Comparison of ENCODE assay signal across 9 cellular contexts in genomic region chr1:47232187-47232874, GRCh38. TPM values are rescaled to one million over a fixed set of nuclear protein-coding genes. Genes with fewer than 3 reads are reported as not detected.
A peak's percentile ranks its signal among the peaks of the same experiment; 100 is the strongest.
DNase-seq lines count a peak whose midpoint lies in the region; ATAC-seq and TF ChIP-seq lines count a peak whose summit lies in the region.
"Had no signal": no experiment of that assay in that cellular context is flagged by ENCODE, and none has a peak within 500 bp of the region (broad histone marks: within the 10 kb centered on the region; RNA-seq: fewer than 3 reads in every experiment).

TSS of gene TAL1 (minus strand) at chr1:47232225. CDS start at chr1:47225888, 6,337 bp downstream.

- CTCF ChIA-PET in WTC11 (lab: Charles Lee): interaction anchor here (0.9 to 1.6 kb wide), 5 partner anchors 30 to 204 kb away, joined by 4 to 9 read pairs (median 5); no protein-coding TSS in a partner anchor

- H2BK12ac ChIP-seq in trophoblast cell (ENCODE audit: low read length): no peak within 1 kb of the TSS

- peaks cover 5 to 10% of the 10 kb centered on the region in 2 experiments for H3K4me1 ChIP-seq in trophoblast cell (ENCODE audit: control insufficient read depth in 1 of 2, insufficient read depth in 2 of 2, low read length in 2 of 2)

- no peak within 1 kb of the TSS for H3K27ac ChIP-seq in trophoblast cell (ENCODE audit: low read depth, low read length)

- H3K27me3 Mint-ChIP-seq in WTC11 (ENCODE audit: low read depth): peaks cover 100% of the 10 kb centered on the region

- no peak within 1 kb of the TSS for H4K12ac ChIP-seq in trophoblast cell (ENCODE audit: low read depth, low read length)

- no peaks in the 10 kb centered on the region for H3K79me1 ChIP-seq in trophoblast cell (ENCODE audit: low read length)

- intact Hi-C loops in left cardiac atrium (cut with DNase I): no loop called here

- no peak for TF ChIP-seq CTCF in WTC11 (IDR thresholded peaks at IDR 0.05)

- H3K9me3 ChIP-seq in trophoblast cell (ENCODE audit: insufficient read depth, low read depth, low read length): peaks cover 7% of the 10 kb centered on the region

- no peaks in the 10 kb centered on the region for H3K36me3 ChIP-seq in trophoblast cell (ENCODE audit: control insufficient read depth in 1 of 2, insufficient read depth in 2 of 2, low read length in 2 of 2)

- H3K23ac ChIP-seq in trophoblast cell (ENCODE audit: low read length): no peak within 1 kb of the TSS

- H3K4me3 Mint-ChIP-seq in WTC11: peak within 1 kb of the TSS; percentile 69

- H3K4me2 ChIP-seq in trophoblast cell (ENCODE audit: low read length): peak within 1 kb of the TSS; percentile 46

- no peak within 1 kb of the TSS for H4K8ac ChIP-seq in trophoblast cell (ENCODE audit: low read depth, low read length)

- DNase-seq in D341Med (ENCODE audit: low spot score) (peak; percentile 54), WTC11 (ENCODE audit: low spot score) (no peak), left cardiac atrium (peak; percentile 71), trophoblast cell (peak; percentile 5 to 53), A172 (ENCODE audit: low spot score) (no peak), NCI-H2081 (lab: John Stamatoyannopoulos, UW) (no peak), NCI-H1436 treated with DMSO at 0.1 percent for 48 hours (lab: John Stamatoyannopoulos, UW) (no peak)
- DNase-seq: NCI-H226 had no signal

- no peak within 1 kb of the TSS for H3K4ac ChIP-seq in trophoblast cell (ENCODE audit: low read depth, low read length)

- no peaks in the 10 kb centered on the region for H3K79me2 ChIP-seq in trophoblast cell (ENCODE audit: control insufficient read depth, insufficient read depth, low read length, poor library complexity)

- ATAC-seq in WTC11 (peak; percentile 11; the same call in 1 of the 2 replicates), left cardiac atrium (peak; percentile 29 to 72), HG02571 (IDR thresholded peaks at IDR 0.05; ENCODE audit: unreplicated experiment) (no peak)

- H3K36me3 Mint-ChIP-seq in WTC11: no peaks in the 10 kb centered on the region

- H4K91ac ChIP-seq in trophoblast cell (ENCODE audit: low read depth, low read length): no peak within 1 kb of the TSS

- H2AK5ac ChIP-seq in trophoblast cell (ENCODE audit: low read length): no peak within 1 kb of the TSS

- no peak within 1 kb of the TSS for H2AFZ ChIP-seq in trophoblast cell (ENCODE audit: insufficient read depth, low read length, poor library complexity)

- no peak within 1 kb of the TSS for H3K9ac ChIP-seq in trophoblast cell (ENCODE audit: low read length)

- H3K14ac ChIP-seq in trophoblast cell (ENCODE audit: low read length): no peak within 1 kb of the TSS

- H2BK120ac ChIP-seq in trophoblast cell (ENCODE audit: insufficient read depth, low read length, poor library complexity): no peak within 1 kb of the TSS

- H3K4me1 Mint-ChIP-seq in WTC11: peaks cover 59% of the 10 kb centered on the region

- H2BK5ac ChIP-seq in trophoblast cell (ENCODE audit: low read depth, low read length, poor library complexity): no peak within 1 kb of the TSS

- H3K18ac ChIP-seq in trophoblast cell (ENCODE audit: low read length): no peak within 1 kb of the TSS

- POLR2A ChIA-PET in WTC11 (lab: Charles Lee): no interaction called here

- H3K9me3 Mint-ChIP-seq in WTC11: no peaks in the 10 kb centered on the region

- no CpG with 5 or more reads among the region's 51 CpGs for WGBS in trophoblast cell (ENCODE audit: extremely low coverage, insufficient coverage, insufficient read length)

- H3K27ac Mint-ChIP-seq in WTC11: no peak within 1 kb of the TSS

- peak within 1 kb of the TSS; percentile 16 for H3K4me3 ChIP-seq in trophoblast cell (ENCODE audit: low read depth, low read length)

- peaks cover 71% of the 10 kb centered on the region for H3K27me3 ChIP-seq in trophoblast cell (ENCODE audit: insufficient read depth, low read length)

TF ChIP-seq in WTC11, 78 proteins besides CTCF, POLR2A, EP300 and RAD21:
- TF ChIP-seq ZNF219 (CRISPR knock-in tag; IDR thresholded peaks at IDR 0.05; ENCODE audit: borderline replicate concordance) (0 out of 2 replicates have a peak, but pooled peaks have one; percentile 23), NR1H2 (CRISPR knock-in tag; IDR thresholded peaks at IDR 0.05) (no peak)
TF ChIP-seq in WTC11: peak in this region for 1.

RNA-seq across cellular contexts. Expression of gene TAL1, which starts in this region (rescaled TPM):
- total RNA-seq in WTC11 (2021) (0.41 to 0.63 TPM (median 0.57 TPM) in 3 replicates), left cardiac atrium (1 to 10 TPM; 4.0 to 5.1 TPM)
- polyA plus RNA-seq in trophoblast cell (2013): 0.01 TPM in 1 of 2 replicates, not detected in the other
- not detected in 2 replicates for total RNA-seq in A172 (2014; rRNA removed; shearing (Covaris generic))

Comparison
In these comparisons a context has a peak if more than half of its experiments do, and no peak if none do; other contexts are left out.
1. Peak in ATAC-seq in WTC11; RNA of the gene not detected or under 1 TPM.
2. DNase-seq: peak in D341Med (single experiment), left cardiac atrium (single experiment) and trophoblast cell (2 of 2); none in WTC11 (single experiment), A172 (single experiment), NCI-H2081 (0 of 2) and NCI-H1436 treated with DMSO at 0.1 percent for 48 hours (single experiment).